In genomic region chr2:178219247-178219646, GRCh38 we compare ENCODE assay signal across 16 cellular contexts. TPM values are rescaled to one million over a fixed set of nuclear protein-coding genes. Genes with fewer than 3 reads are reported as not detected.
A peak's percentile ranks its signal among the peaks of the same experiment; 100 is the strongest.
DNase-seq lines count a peak whose midpoint lies in the region; ATAC-seq and TF ChIP-seq lines count a peak whose summit lies in the region.
"Had no signal": no experiment of that assay in that cellular context is flagged by ENCODE, and none has a peak within 500 bp of the region (broad histone marks: within the 10 kb centered on the region; RNA-seq: fewer than 3 reads in every experiment).

No MANE protein-coding gene starts in this region.

- no peaks in the 10 kb centered on the region for H4K20me1 ChIP-seq in H9 (ENCODE audit: control insufficient read depth, insufficient read depth, insufficient read length)

- no peak for TF ChIP-seq CTCF in H9 (conservative IDR thresholded peaks at IDR 0.05)
- TF ChIP-seq CTCF in Calu3 (IDR thresholded peaks at IDR 0.05; ENCODE audit: unreplicated experiment), result no peak

- H3K4ac ChIP-seq in H9 (ENCODE audit: low read depth, low read length) (no peak overlapping the region), mesendoderm (ENCODE audit: low read depth, low read length) (no peak overlapping the region)

- H3K27ac Mint-ChIP-seq in H9 (no peak overlapping the region), Calu3 (ENCODE audit: unreplicated experiment) (no peak overlapping the region)

- H3K4me2 ChIP-seq in H9 (ENCODE audit: insufficient read depth, insufficient read length, low read length) (peak overlapping the region; percentile 14), mesendoderm (ENCODE audit: low read length) (no peak overlapping the region)
- H3K4me2 ChIP-seq: A549 had no signal

- H3K36me3 ChIP-seq in HUES64 (ENCODE audit: insufficient read depth, low read length) (no peaks in the 10 kb centered on the region), iPS-18a (ENCODE audit: control insufficient read depth, low read depth, low read length) (no peaks in the 10 kb centered on the region), mesendoderm (ENCODE audit: control insufficient read depth, insufficient read depth, low read length) (no peaks in the 10 kb centered on the region)
- H3K36me3 ChIP-seq: BE2C had no signal

- H3K23ac ChIP-seq in H9 (ENCODE audit: insufficient read length, low read depth, low read length) (no peak overlapping the region), mesendoderm (ENCODE audit: low read length) (no peak overlapping the region)

- H3K9me3 ChIP-seq in H9 (ENCODE audit: control insufficient read depth, low read depth, low read length), result no peaks in the 10 kb centered on the region
- H3K9me3 ChIP-seq in HUES64 (ENCODE audit: insufficient read depth, low read depth, low read length), result no peaks in the 10 kb centered on the region
- H3K9me3 ChIP-seq in iPS-18a (ENCODE audit: control insufficient read depth, low read depth, low read length), result no peaks in the 10 kb centered on the region
- H3K9me3 ChIP-seq: A549, BE2C had no signal

- H3K9ac ChIP-seq in H9 (ENCODE audit: extremely low read depth, insufficient read length, low read length), result no peak overlapping the region
- no peak overlapping the region for H3K9ac ChIP-seq in HUES64 (ENCODE audit: low read depth, low read length)
- H3K9ac ChIP-seq in iPS-18a (ENCODE audit: low read length), result no peak overlapping the region
- H3K9ac ChIP-seq in mesendoderm (ENCODE audit: low read length), result no peak overlapping the region

- H3K14ac ChIP-seq in H9 (ENCODE audit: insufficient read depth, low read length), result no peak overlapping the region

- no peak for ATAC-seq in GM19452 (IDR thresholded peaks at IDR 0.05; ENCODE audit: unreplicated experiment)
- ATAC-seq: A549, GM12878 had no signal

- no peak overlapping the region for H4K91ac ChIP-seq in H9 (ENCODE audit: insufficient read length, low read depth, low read length)

- H3K9me3 Mint-ChIP-seq in H9, result peaks cover 5 to 8% of the 10 kb centered on the region in 2 experiments
- no peaks in the 10 kb centered on the region for H3K9me3 Mint-ChIP-seq in Calu3 (ENCODE audit: low read depth, unreplicated experiment)

- peak overlapping the region in 1 of 2 experiments; percentile 16; a peak in 1 of 5 replicates for H3K4me3 Mint-ChIP-seq in H9
- H3K4me3 Mint-ChIP-seq in Calu3 (ENCODE audit: low read depth, unreplicated experiment), result no peak overlapping the region
- H3K4me3 Mint-ChIP-seq: CD4-positive, alpha-beta memory T cell had no signal

- H4K5ac ChIP-seq in H9 (ENCODE audit: insufficient read length, low read depth, low read length), result no peak overlapping the region
- no peak overlapping the region for H4K5ac ChIP-seq in mesendoderm (ENCODE audit: low read length)

- H2BK15ac ChIP-seq in H9 (ENCODE audit: low read depth, low read length), result no peak overlapping the region
- no peak overlapping the region for H2BK15ac ChIP-seq in mesendoderm (replicated peaks; ENCODE audit: low read depth)

- H3K18ac ChIP-seq in H9 (ENCODE audit: insufficient read length, low read depth, low read length) (no peak overlapping the region), mesendoderm (ENCODE audit: low read length) (peak overlapping the region; percentile 39)

- H3K56ac ChIP-seq in H9 (ENCODE audit: insufficient read length, low read depth, low read length) (no peak overlapping the region), mesendoderm (ENCODE audit: low read length) (no peak overlapping the region)

- H3K4me1 ChIP-seq in H9 (ENCODE audit: insufficient read depth, low read length), result peaks cover 6% of the 10 kb centered on the region
- H3K4me1 ChIP-seq in HUES64 (ENCODE audit: insufficient read depth, low read length), result peaks cover 19% of the 10 kb centered on the region
- H3K4me1 ChIP-seq in iPS-18a (ENCODE audit: control insufficient read depth, low read depth, low read length), result peaks cover 13% of the 10 kb centered on the region
- H3K4me1 ChIP-seq in mesendoderm (ENCODE audit: control insufficient read depth, low read depth, low read length), result peaks cover 1% of the 10 kb centered on the region
- H3K4me1 ChIP-seq: A549 had no signal

- no CpG with 5 or more reads among the region's 1 CpG for WGBS in H9 (ENCODE audit: extremely low coverage, insufficient read length, low lambda C conversion rate)
- 23% methylated on average over 1 of the region's 1 CpG for WGBS in HUES64
- WGBS in mesendoderm (ENCODE audit: extremely low coverage, insufficient coverage, low lambda C conversion rate), result no CpG with 5 or more reads among the region's 1 CpG

- no TSS peak for BruUV-seq in Calu3 (replicated peaks; lab: Mats Ljungman, UMichigan)

- H3K27me3 Mint-ChIP-seq in H9 (ENCODE audit: low read depth), result peaks cover 85% of the 10 kb centered on the region
- no peaks in the 10 kb centered on the region for H3K27me3 Mint-ChIP-seq in Calu3 (ENCODE audit: unreplicated experiment)

- H2BK120ac ChIP-seq in H9 (ENCODE audit: low read depth, low read length, poor library complexity, severe bottlenecking) (no peak overlapping the region), mesendoderm (ENCODE audit: low read depth, low read length) (no peak overlapping the region)

- H3K4me1 Mint-ChIP-seq in H9 (peaks cover 39 to 40% of the 10 kb centered on the region in 2 experiments), Calu3 (ENCODE audit: low read depth, unreplicated experiment) (no peaks in the 10 kb centered on the region)
- H3K4me1 Mint-ChIP-seq: CD4-positive, alpha-beta memory T cell had no signal

- H2BK20ac ChIP-seq in H9 (ENCODE audit: low read depth, low read length, poor library complexity, severe bottlenecking), result no peak overlapping the region

- H2BK5ac ChIP-seq in H9 (ENCODE audit: insufficient read length, low read length) (no peak overlapping the region), mesendoderm (ENCODE audit: low read length) (no peak overlapping the region)

- CTCF ChIA-PET in Calu3 (lab: Charles Lee), result no interaction called here

- H2BK12ac ChIP-seq in H9 (ENCODE audit: insufficient read length, low read depth, low read length), result no peak overlapping the region

- peak; percentile 38 for DNase-seq in H9
- peak; percentile 38 for DNase-seq in mesendoderm
- no peak for DNase-seq in Calu3
- DNase-seq in caudate nucleus (lab: John Stamatoyannopoulos, UW), result no peak
- DNase-seq: BE2C; CD4-positive, alpha-beta memory T cell; COR-L47; DMS53; Karpas-422 had no signal

- H3K79me1 ChIP-seq in H9 (ENCODE audit: insufficient read depth, low read depth, low read length, poor library complexity, severe bottlenecking) (no peaks in the 10 kb centered on the region), mesendoderm (ENCODE audit: low read length) (no peaks in the 10 kb centered on the region)

- intact Hi-C loops in Calu3 (cut with micrococcal nuclease; ENCODE audit: unreplicated experiment), result no loop called here

- H3K79me2 ChIP-seq in H9 (ENCODE audit: insufficient read depth, low read length) (no peaks in the 10 kb centered on the region), mesendoderm (ENCODE audit: control insufficient read depth, insufficient read depth, low read length) (no peaks in the 10 kb centered on the region)

- no peak overlapping the region for H3T11ph ChIP-seq in H9 (ENCODE audit: low read length)

- H2AFZ ChIP-seq in H9 (ENCODE audit: low read length), result no peak overlapping the region

- H3K36me3 Mint-ChIP-seq in H9 (ENCODE audit: insufficient read depth in 1 of 3, low read depth in 3 of 3) (peaks cover 2 to 24% (median 2%) of the 10 kb centered on the region in 3 experiments; a peak in 5 of 7 replicates), Calu3 (ENCODE audit: insufficient read depth, unreplicated experiment) (no peaks in the 10 kb centered on the region)
- H3K36me3 Mint-ChIP-seq: CD4-positive, alpha-beta memory T cell had no signal

- peak overlapping the region; percentile 20; the same call in 1 of the 2 replicates for H3K4me3 ChIP-seq in HUES64 (ENCODE audit: low read length)
- H3K4me3 ChIP-seq in iPS-18a (ENCODE audit: low read length), result peak overlapping the region; percentile 43
- H3K4me3 ChIP-seq in mesendoderm (ENCODE audit: low read length), result no peak overlapping the region
- H3K4me3 ChIP-seq: A549, GM12878 had no signal

- H3K23me2 ChIP-seq in H9 (ENCODE audit: insufficient read length, low read depth, low read length, poor library complexity, severe bottlenecking), result no peaks in the 10 kb centered on the region

- H2AK5ac ChIP-seq in H9 (ENCODE audit: insufficient read length, low read length) (no peak overlapping the region), mesendoderm (ENCODE audit: low read length) (no peak overlapping the region)

- no peak overlapping the region for H4K8ac ChIP-seq in H9 (replicated peaks; ENCODE audit: insufficient read length, low read depth, low read length)
- H4K8ac ChIP-seq in mesendoderm (ENCODE audit: low read depth, low read length), result no peak overlapping the region

- H3K27me3 ChIP-seq in H9 (ENCODE audit: insufficient read depth, low read length), result peaks cover 12% of the 10 kb centered on the region; the same call in 1 of the 2 replicates
- H3K27me3 ChIP-seq in HUES64 (ENCODE audit: insufficient read depth, low read length), result peaks cover 39% of the 10 kb centered on the region
- peaks cover 54% of the 10 kb centered on the region for H3K27me3 ChIP-seq in iPS-18a (ENCODE audit: control insufficient read depth, insufficient read depth, low read length)
- H3K27me3 ChIP-seq in mesendoderm (ENCODE audit: insufficient read depth, low read length, poor library complexity), result no peaks in the 10 kb centered on the region
- H3K27me3 ChIP-seq: BE2C had no signal

- no peak overlapping the region for H3K27ac ChIP-seq in H9 (ENCODE audit: insufficient read length, low read depth, low read length)
- H3K27ac ChIP-seq in HUES64 (ENCODE audit: low read depth, low read length), result peak overlapping the region; percentile 17; the same call in 1 of the 2 replicates
- no peak overlapping the region for H3K27ac ChIP-seq in iPS-18a (ENCODE audit: low read length)
- no peak overlapping the region for H3K27ac ChIP-seq in mesendoderm (ENCODE audit: low read depth, low read length)
- no peak overlapping the region for H3K27ac ChIP-seq in caudate nucleus (ENCODE audit: low read depth, low read length)
- H3K27ac ChIP-seq: A549, C4-2B had no signal

RNA-seq across cellular contexts. Expression of gene OSBPL6, which starts 24.9 kb away (rescaled TPM):
- total RNA-seq in H9 (2021) (4.3 and 4.6 TPM in 2 replicates), Calu3 (2022) (1.0 and 2.3 TPM in 2 replicates)
- 6.6 TPM for polyA plus RNA-seq in HUES64 (2013, experiment 1 of 2)
- 7.5 TPM for polyA plus RNA-seq in HUES64 (2013, experiment 2 of 2)
- polyA plus RNA-seq in mesendoderm (2013, experiment 1 of 2), result 4.4 TPM
- polyA plus RNA-seq in mesendoderm (2013, experiment 2 of 2), result 4.1 TPM
- total RNA-seq: HT-29 had no signal

Comparison
In these comparisons a context has a peak if more than half of its experiments do, and no peak if none do; other contexts are left out.
1. DNase-seq: peak in H9 (single experiment) and mesendoderm (single experiment); none in Calu3 (single experiment) and caudate nucleus (0 of 61).